Comparison of ENCODE assay signal across 18 cellular contexts in genomic region chr2:189276277-189276676, GRCh38.
A peak's percentile ranks its signal among the peaks of the same experiment; 100 is the strongest.
DNase-seq lines count a peak whose midpoint lies in the region; ATAC-seq and TF ChIP-seq lines count a peak whose summit lies in the region.
"Had no signal": no experiment of that assay in that cellular context is flagged by ENCODE, and none has a peak within 500 bp of the region (broad histone marks: within the 10 kb centered on the region; RNA-seq: fewer than 3 reads in every experiment).

No MANE protein-coding gene starts in this region.

- no peaks in the 10 kb centered on the region for H3K4me1 ChIP-seq in BE2C

- peak overlapping the region; percentile 82 for H3K27ac ChIP-seq in brain microvascular endothelial cell
- H3K27ac ChIP-seq: WERI-Rb-1 had no signal

- DNase-seq in Daoy (ENCODE audit: low read depth) (peak; percentile 23), M059J (ENCODE audit: low read depth) (peak; percentile 38), brain microvascular endothelial cell (peak; percentile 68), kidney tubule cell (ENCODE audit: low spot score) (peak; percentile 4), NCI-H2196 treated with DMSO at 0.1 percent for 48 hours (lab: John Stamatoyannopoulos, UW; ENCODE audit: unreplicated experiment) (no peak), BE2C (no peak)
- DNase-seq: activated CD8-positive, alpha-beta memory T cell treated with anti-CD3 and anti-CD28 coated beads, Interleukin-2, amount 50 U/mL, for 4 hours; CD4-positive, CD25-positive, alpha-beta regulatory T cell; endodermal cell; mesendoderm; NCI-H524 treated with DMSO at 0.1 percent for 48 hours; posterior cingulate gyrus; SHP77; stimulated activated CD4-positive, alpha-beta T cell treated with anti-CD3 and anti-CD28 coated beads, Interleukin-2, amount 100 ng/mL, for 48 hours; stimulated activated naive CD4-positive, alpha-beta T cell treated with Interleukin-2 at 50 U/mL for 16 hours; WERI-Rb-1 had no signal

- H3K36me3 ChIP-seq in brain microvascular endothelial cell (replicated peaks) = no peaks in the 10 kb centered on the region
- no peaks in the 10 kb centered on the region for H3K36me3 ChIP-seq in BE2C
- H3K36me3 ChIP-seq: WERI-Rb-1 had no signal

- no peaks in the 10 kb centered on the region for H3K9me3 ChIP-seq in BE2C

- H3K4me3 ChIP-seq in brain microvascular endothelial cell (ENCODE audit: low read depth, low read length) (no peak overlapping the region), BE2C (ENCODE audit: low read depth, low read length) (no peak overlapping the region)

- no peak for TF ChIP-seq CTCF in brain microvascular endothelial cell (IDR thresholded peaks at IDR 0.05; ENCODE audit: low read depth, low read length, missing control alignments)
- no peak for TF ChIP-seq CTCF in BE2C (IDR thresholded peaks at IDR 0.05; ENCODE audit: low read depth, low read length)

- H3K27me3 ChIP-seq in brain microvascular endothelial cell (replicated peaks) (no peaks in the 10 kb centered on the region), BE2C (no peaks in the 10 kb centered on the region)

- in situ Hi-C loops in brain microvascular endothelial cell (cut with HindIII; ENCODE audit: low pct_ligation_motif_present, low sequenced_read_pairs) = no loop called here

- ATAC-seq in GM19035 (IDR thresholded peaks at IDR 0.05; ENCODE audit: unreplicated experiment) (no peak), HG03135 (IDR thresholded peaks at IDR 0.05; ENCODE audit: unreplicated experiment) (no peak)

Comparison
In these comparisons a context has a peak if more than half of its experiments do, and no peak if none do; other contexts are left out.
1. DNase-seq: peak in Daoy (single experiment), M059J (single experiment), brain microvascular endothelial cell (single experiment) and kidney tubule cell (single experiment); none in NCI-H2196 treated with DMSO at 0.1 percent for 48 hours (single experiment) and BE2C (single experiment).